In the genomic region with DNA sequence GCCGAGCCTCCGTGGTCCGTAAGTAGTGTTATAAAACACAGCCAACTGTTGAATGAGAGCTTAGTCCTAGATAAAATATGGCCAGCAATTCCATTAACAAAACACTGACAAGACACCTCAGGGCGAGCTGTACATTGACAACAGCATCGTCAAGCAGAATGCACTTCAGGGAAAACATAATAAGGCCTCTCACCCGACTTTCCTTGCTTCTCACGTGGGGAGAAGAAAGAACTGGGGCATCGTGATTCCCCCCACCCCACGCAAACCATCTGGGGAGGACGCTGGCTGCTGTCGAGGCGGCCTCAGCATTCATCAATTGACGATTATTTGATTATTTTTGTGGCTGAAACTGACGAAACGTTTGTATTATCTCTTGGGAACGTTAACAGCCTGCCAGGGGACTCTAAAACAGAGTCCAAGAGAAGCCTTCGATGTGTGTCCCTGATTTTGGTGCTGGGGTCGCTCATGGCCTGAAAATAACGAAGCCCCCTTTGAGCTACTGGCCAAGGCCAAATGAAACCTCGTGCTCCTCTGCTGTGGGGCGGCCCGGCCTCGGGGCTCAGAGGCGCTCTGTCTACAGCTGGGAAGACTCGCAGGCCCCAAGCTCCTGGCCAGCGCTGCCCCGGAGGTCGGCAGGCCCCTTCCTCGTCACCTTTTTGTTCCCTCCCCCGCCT, we compare ENCODE assay signal across 8 cellular contexts. TPM values are rescaled to one million over a fixed set of nuclear protein-coding genes. Genes with fewer than 3 reads are reported as not detected.
A peak's percentile ranks its signal among the peaks of the same experiment; 100 is the strongest.
DNase-seq lines count a peak whose midpoint lies in the region; ATAC-seq, FAIRE-seq and TF ChIP-seq lines count a peak whose summit lies in the region.

No MANE protein-coding gene starts in this region.

- DNase-seq in kidney (no peak), superior temporal gyrus (ENCODE audit: extremely low spot score) (peak; percentile 34), activated gamma-delta T cell (lab: John Stamatoyannopoulos, UW) (no peak), NCI-H1694 (lab: John Stamatoyannopoulos, UW) (no peak), SIG-M5 treated with dmso at 0.1 percent for 504 hours (lab: John Stamatoyannopoulos, UW; ENCODE audit: unreplicated experiment) (no peak)

- peak overlapping the region; percentile 50 to 90 for H3K4me3 ChIP-seq in kidney (ENCODE audit: low read length in 2 of 2)

- H3K4me1 ChIP-seq in kidney (ENCODE audit: control insufficient read depth in 1 of 2, insufficient read depth in 1 of 2, low read depth in 1 of 2, low read length in 2 of 2) = peaks cover 10 to 15% of the 10 kb centered on the region in 2 donors

- H3K27ac ChIP-seq in adipose tissue (ENCODE audit: low read depth, low read length) (peak overlapping the region; percentile 55), kidney (ENCODE audit: low read depth in 2 of 2, low read length in 2 of 2) (peak overlapping the region; percentile 89 to 94)

- peaks cover 13 to 17% of the 10 kb centered on the region in 2 donors for H3K36me3 ChIP-seq in kidney (ENCODE audit: control insufficient read depth in 1 of 2, insufficient read depth in 2 of 2, low read length in 2 of 2)

- H3K9me3 ChIP-seq in kidney (ENCODE audit: control insufficient read depth in 1 of 2, low read length in 2 of 2) = no peaks in the 10 kb centered on the region

- TF ChIP-seq CTCF in kidney (IDR thresholded peaks at IDR 0.05; ENCODE audit: borderline replicate concordance, extremely low read depth, insufficient read depth) = no peak

- ATAC-seq in GM19372 (IDR thresholded peaks at IDR 0.05; ENCODE audit: low read depth, unreplicated experiment) = peak; percentile 25
- ATAC-seq in HG03135 (IDR thresholded peaks at IDR 0.05; ENCODE audit: unreplicated experiment) = peak; percentile 26

- 23 to 35% (median 32%) methylated on average over 30 of the region's 30 CpGs for WGBS in adipose tissue, 3 donors

- FAIRE-seq in kidney (lab: Jason Lieb, UNC) = no peak

- peak overlapping the region; percentile 26 to 95 for H3K9ac ChIP-seq in kidney (ENCODE audit: low read length in 2 of 2)

- intact Hi-C loops in kidney (cut with DNase I) = no loop called here

RNA-seq across cellular contexts. Expression of a gene that starts 0.5 kb away (rescaled TPM):
- polyA plus RNA-seq in adipose tissue = under 1 TPM; 0.11 to 0.63 (median 0.31) TPM
- 0.88 TPM for total RNA-seq in kidney
- polyA plus RNA-seq in kidney (ENCODE audit: insufficient read depth, low read depth, low replicate concordance) = 0.88 TPM

RNA-seq across cellular contexts. Expression of a gene that starts 0.6 kb away (rescaled TPM):
- polyA plus RNA-seq in adipose tissue (100 to 1,000 TPM; 171 to 396 (median 301) TPM), kidney (ENCODE audit: insufficient read depth, low read depth, low replicate concordance) (1,158 TPM)
- 306 TPM for total RNA-seq in kidney

RNA-seq across cellular contexts. Expression of a gene that starts 7.7 kb away (rescaled TPM):
- polyA plus RNA-seq in adipose tissue (1 to 10 TPM in 1 of 3 donors, under 1 TPM in 2; 0.68 to 1.1 (median 0.70) TPM), kidney (ENCODE audit: insufficient read depth, low read depth, low replicate concordance) (6.9 TPM)
- total RNA-seq in kidney = 1.5 TPM

RNA-seq across cellular contexts. Expression of a gene that starts 35.4 kb away (rescaled TPM):
- polyA plus RNA-seq in adipose tissue (10 to 100 TPM in 1 of 3 donors, 1 to 10 TPM in 2; 7.1 to 12.6 (median 8.3) TPM), kidney (ENCODE audit: insufficient read depth, low read depth, low replicate concordance) (7.8 TPM)
- total RNA-seq in kidney = 13.4 TPM

RNA-seq across cellular contexts. Expression of a gene that starts 52.7 kb away (rescaled TPM):
- polyA plus RNA-seq in adipose tissue = 1 to 10 TPM in 1 of 3 donors, under 1 TPM in 2; 0.11 to 1.5 (median 0.74) TPM
- total RNA-seq in kidney = 4.1 TPM
- 7.1 TPM for polyA plus RNA-seq in kidney (ENCODE audit: insufficient read depth, low read depth, low replicate concordance)
